Comparison of ENCODE assay signal across 29 cellular contexts in the genomic region with DNA sequence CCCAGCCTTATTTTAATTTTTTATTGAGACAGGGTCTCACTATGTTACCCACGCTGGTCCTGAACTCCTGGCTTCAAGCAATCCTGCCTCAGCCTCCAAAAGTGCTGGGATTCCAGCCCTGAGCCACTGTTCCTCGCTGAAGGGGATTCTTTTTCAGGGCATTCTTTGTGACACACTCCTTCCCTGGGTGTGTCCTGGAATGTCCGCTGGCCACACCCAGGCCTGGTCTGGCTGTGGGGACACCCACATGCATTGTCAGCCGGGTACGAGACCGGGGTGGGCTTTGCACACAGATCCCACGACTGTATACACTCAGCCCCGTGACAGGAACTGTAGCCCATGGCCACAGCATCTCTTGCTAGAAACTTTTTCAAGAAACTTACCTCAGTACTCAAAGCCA. TPM values are rescaled to one million over a fixed set of nuclear protein-coding genes. Genes with fewer than 3 reads are reported as not detected.
DNase-seq lines count a peak whose midpoint lies in the region; ATAC-seq and TF ChIP-seq lines count a peak whose summit lies in the region.
"Had no signal": no experiment of that assay in that cellular context is flagged by ENCODE, and none has a peak within 500 bp of the region (broad histone marks: within the 10 kb centered on the region; RNA-seq: fewer than 3 reads in every experiment).

No MANE protein-coding gene starts in this region.

- no peak overlapping the region for H2BK20ac ChIP-seq in H9 (ENCODE audit: low read depth, low read length, poor library complexity, severe bottlenecking)

- DNase-seq in A172 (ENCODE audit: low spot score) (peak; percentile 71), H9 (no peak), SW480 (ENCODE audit: low spot score) (peak; percentile 90), mesenchymal stem cell (no peak), RPMI8226 (no peak), SIG-M5 treated with dmso at 0.1 percent for 504 hours (lab: John Stamatoyannopoulos, UW; ENCODE audit: unreplicated experiment) (no peak)
- DNase-seq: ACHN; activated CD4-positive, alpha-beta T cell treated with anti-CD3 and anti-CD28 coated beads, Interleukin-2, amount 50 U/mL, for 1 hour; activated naive CD4-positive, alpha-beta T cell treated with anti-CD3 and anti-CD28 coated beads for 36 hours; amniotic stem cell; Karpas-422; kidney; naive thymus-derived CD4-positive, alpha-beta T cell; NCI-H1694 treated with DMSO at 0.1 percent for 48 hours; NCI-H2171 treated with DMSO at 0.1 percent for 48 hours; NCI-H526; occipital lobe; small intestine; stimulated activated CD4-positive, alpha-beta T cell treated with anti-CD3 and anti-CD28 coated beads, Interleukin-2, amount 100 ng/mL, for 24 hours; T-helper 9 cell had no signal

- no peaks in the 10 kb centered on the region for H3K27me3 ChIP-seq in H9 (ENCODE audit: insufficient read depth, low read length)
- H3K27me3 ChIP-seq in mesenchymal stem cell (ENCODE audit: control insufficient read depth in 1 of 2, insufficient read depth in 1 of 2, low read length in 2 of 2): no peaks in the 10 kb centered on the region
- H3K27me3 ChIP-seq: BLaER1 treated with 17β-estradiol and CSF1 and Interleukin-3, amounts not matched to agents 10 nM and 100 nM; vagina had no signal

- no peak overlapping the region for H2AFZ ChIP-seq in H9 (ENCODE audit: low read length)
- no peak overlapping the region for H2AFZ ChIP-seq in mesenchymal stem cell (ENCODE audit: low read depth, low read length)
- H2AFZ ChIP-seq: GM23338 had no signal

- H3K9me3 ChIP-seq in H9 (ENCODE audit: control insufficient read depth, low read depth, low read length) (no peaks in the 10 kb centered on the region), mesenchymal stem cell (ENCODE audit: control insufficient read depth, low read length) (no peaks in the 10 kb centered on the region)
- H3K9me3 ChIP-seq: BLaER1 treated with 17β-estradiol and CSF1 and Interleukin-3, amounts not matched to agents 10 nM and 100 nM; vagina had no signal

- H3K18ac ChIP-seq in H9 (ENCODE audit: insufficient read length, low read depth, low read length) (no peak overlapping the region), mesenchymal stem cell (ENCODE audit: low read depth in 1 of 2, low read length in 2 of 2) (no peak overlapping the region)

- H3K36me3 ChIP-seq in mesenchymal stem cell (ENCODE audit: control insufficient read depth in 1 of 2, insufficient read depth in 2 of 2, low read depth in 1 of 2, low read length in 2 of 2): no peaks in the 10 kb centered on the region
- H3K36me3 ChIP-seq: BLaER1 treated with 17β-estradiol and CSF1 and Interleukin-3, amounts not matched to agents 10 nM and 100 nM; vagina had no signal

- H3K14ac ChIP-seq in H9 (ENCODE audit: insufficient read depth, low read length) (no peak overlapping the region), mesenchymal stem cell (ENCODE audit: low read length in 2 of 2) (no peak overlapping the region)

- peak overlapping the region in 1 of 3 experiments; percentile 40; a peak in 1 of 7 replicates for H3K27ac Mint-ChIP-seq in H9
- H3K27ac Mint-ChIP-seq: activated naive CD4-positive, alpha-beta T cell treated with anti-CD3 and anti-CD28 coated beads for 36 hours; GM23338; memory B cell; WTC11 had no signal

- no peaks in the 10 kb centered on the region for H4K20me1 ChIP-seq in H9 (ENCODE audit: control insufficient read depth, insufficient read depth, insufficient read length)
- H4K20me1 ChIP-seq: BLaER1 treated with 17β-estradiol and CSF1 and Interleukin-3, amounts not matched to agents 10 nM and 100 nM had no signal

- peaks cover 10 to 12% of the 10 kb centered on the region in 2 experiments; a peak in 3 of 4 replicates for H3K4me1 Mint-ChIP-seq in H9

- peak overlapping the region; percentile 13; the same call in 1 of the 2 replicates for H2BK15ac ChIP-seq in H9 (ENCODE audit: low read depth, low read length)
- peak overlapping the region; percentile 20 for H2BK15ac ChIP-seq in mesenchymal stem cell (ENCODE audit: low read depth, poor library complexity, severe bottlenecking)

- no peak overlapping the region for H3K4ac ChIP-seq in H9 (ENCODE audit: low read depth, low read length)
- H3K4ac ChIP-seq in mesenchymal stem cell (ENCODE audit: low read depth in 1 of 2, low read length in 2 of 2): peak overlapping the region in 1 of 2 experiments; percentile 75

- H2BK12ac ChIP-seq in H9 (ENCODE audit: insufficient read length, low read depth, low read length): no peak overlapping the region
- H2BK12ac ChIP-seq in mesenchymal stem cell (ENCODE audit: low read length in 2 of 2): no peak overlapping the region

- H4K8ac ChIP-seq in H9 (replicated peaks; ENCODE audit: insufficient read length, low read depth, low read length) (no peak overlapping the region), mesenchymal stem cell (ENCODE audit: low read length) (peak overlapping the region; percentile 63)

- no peak overlapping the region for H3K4me3 Mint-ChIP-seq in H9
- H3K4me3 Mint-ChIP-seq: activated naive CD4-positive, alpha-beta T cell treated with anti-CD3 and anti-CD28 coated beads for 36 hours; GM23338; memory B cell; WTC11 had no signal

- H3K36me3 Mint-ChIP-seq in H9 (ENCODE audit: insufficient read depth in 1 of 3, low read depth in 3 of 3): no peaks in the 10 kb centered on the region
- H3K36me3 Mint-ChIP-seq: memory B cell, WTC11 had no signal

- H3K9ac ChIP-seq in H9 (ENCODE audit: extremely low read depth, insufficient read length, low read length) (no peak overlapping the region), mesenchymal stem cell (ENCODE audit: low read length) (no peak overlapping the region)

- no peak overlapping the region for H3K56ac ChIP-seq in H9 (ENCODE audit: insufficient read length, low read depth, low read length)

- ATAC-seq in HG03196 (IDR thresholded peaks at IDR 0.05; ENCODE audit: unreplicated experiment) (no peak), GM21423 (IDR thresholded peaks at IDR 0.05; ENCODE audit: unreplicated experiment) (no peak)
- ATAC-seq: GM23338; naive thymus-derived CD4-positive, alpha-beta T cell; SK-N-SH treated with all-trans-retinoic acid at 6 μM for 48 hours; WTC11 had no signal

- H4K5ac ChIP-seq in H9 (ENCODE audit: insufficient read length, low read depth, low read length): no peak overlapping the region

- no peak overlapping the region for H3K27ac ChIP-seq in H9 (ENCODE audit: insufficient read length, low read depth, low read length)
- H3K27ac ChIP-seq in mesenchymal stem cell (ENCODE audit: low read length, poor library complexity, severe bottlenecking): no peak overlapping the region
- H3K27ac ChIP-seq: coronary artery, vagina had no signal

- H3K4me3 ChIP-seq in mesenchymal stem cell (ENCODE audit: insufficient read depth in 1 of 2, low read depth in 1 of 2, low read length in 2 of 2): no peak overlapping the region
- H3K4me3 ChIP-seq: BLaER1 treated with 17β-estradiol and CSF1 and Interleukin-3, amounts not matched to agents 10 nM and 100 nM; coronary artery; GM23338; vagina had no signal

- H2BK5ac ChIP-seq in H9 (ENCODE audit: insufficient read length, low read length) (no peak overlapping the region), mesenchymal stem cell (ENCODE audit: low read depth, low read length, poor library complexity, severe bottlenecking) (no peak overlapping the region)

- H3K23ac ChIP-seq in H9 (ENCODE audit: insufficient read length, low read depth, low read length): no peak overlapping the region
- H3K23ac ChIP-seq in mesenchymal stem cell (ENCODE audit: low read length in 2 of 2): no peak overlapping the region

- H3K4me1 ChIP-seq in H9 (ENCODE audit: insufficient read depth, low read length) (no peaks in the 10 kb centered on the region), mesenchymal stem cell (ENCODE audit: control insufficient read depth, insufficient read depth, low read depth, low read length) (peaks cover 3% of the 10 kb centered on the region)

- H3K79me1 ChIP-seq in H9 (ENCODE audit: insufficient read depth, low read depth, low read length, poor library complexity, severe bottlenecking): no peaks in the 10 kb centered on the region
- no peaks in the 10 kb centered on the region for H3K79me1 ChIP-seq in mesenchymal stem cell (replicated peaks; ENCODE audit: low read length, poor library complexity, severe bottlenecking)

- H3K4me2 ChIP-seq in H9 (ENCODE audit: insufficient read depth, insufficient read length, low read length) (no peak overlapping the region), mesenchymal stem cell (ENCODE audit: low read length, poor library complexity, severe bottlenecking) (no peak overlapping the region)
- H3K4me2 ChIP-seq: GM23338 had no signal

- no peaks in the 10 kb centered on the region for H3K23me2 ChIP-seq in H9 (ENCODE audit: insufficient read length, low read depth, low read length, poor library complexity, severe bottlenecking)

- no peak overlapping the region for H3T11ph ChIP-seq in H9 (ENCODE audit: low read length)

- no peaks in the 10 kb centered on the region for H3K9me3 Mint-ChIP-seq in H9
- H3K9me3 Mint-ChIP-seq: activated naive CD4-positive, alpha-beta T cell treated with anti-CD3 and anti-CD28 coated beads for 36 hours; GM23338; memory B cell; naive thymus-derived CD4-positive, alpha-beta T cell; WTC11 had no signal

- TF ChIP-seq CTCF in H9 (conservative IDR thresholded peaks at IDR 0.05): no peak

- H4K91ac ChIP-seq in H9 (ENCODE audit: insufficient read length, low read depth, low read length) (no peak overlapping the region), mesenchymal stem cell (ENCODE audit: low read length) (no peak overlapping the region)

- no CpG with 5 or more reads among the region's 8 CpGs for WGBS in H9 (ENCODE audit: extremely low coverage, insufficient read length, low lambda C conversion rate)
- 89% methylated on average over 8 of the region's 8 CpGs for WGBS in mesenchymal stem cell

- H2AK5ac ChIP-seq in H9 (ENCODE audit: insufficient read length, low read length) (no peak overlapping the region), mesenchymal stem cell (ENCODE audit: low read length, severe bottlenecking) (no peak overlapping the region)

- no peaks in the 10 kb centered on the region for H3K27me3 Mint-ChIP-seq in H9 (ENCODE audit: low read depth)
- H3K27me3 Mint-ChIP-seq: memory B cell; naive thymus-derived CD4-positive, alpha-beta T cell had no signal

- H2BK120ac ChIP-seq in H9 (ENCODE audit: low read depth, low read length, poor library complexity, severe bottlenecking): no peak overlapping the region
- no peak overlapping the region for H2BK120ac ChIP-seq in mesenchymal stem cell (ENCODE audit: low read depth, low read length)

- H3K79me2 ChIP-seq in H9 (ENCODE audit: insufficient read depth, low read length): no peaks in the 10 kb centered on the region

RNA-seq across cellular contexts. Expression of a gene that starts 34.4 kb away (rescaled TPM):
- total RNA-seq in A172 (2014; rRNA removed; shearing (Covaris generic)): 62.1 and 84.0 TPM in 2 replicates
- total RNA-seq in H9 (2021): 189 and 198 TPM in 2 replicates
- polyA plus RNA-seq in mesenchymal stem cell (2013, experiment 1 of 2): 46.1 TPM
- 42.5 TPM for polyA plus RNA-seq in mesenchymal stem cell (2013, experiment 2 of 2)

RNA-seq across cellular contexts. Expression of a gene that starts 50.4 kb away (rescaled TPM):
- total RNA-seq in A172 (2014; rRNA removed; shearing (Covaris generic)): 23.8 and 24.0 TPM in 2 replicates
- total RNA-seq in H9 (2021): 48.4 and 55.3 TPM in 2 replicates
- 15.4 TPM for polyA plus RNA-seq in mesenchymal stem cell (2013, experiment 1 of 2)
- 16.1 TPM for polyA plus RNA-seq in mesenchymal stem cell (2013, experiment 2 of 2)

RNA-seq across cellular contexts. Expression of a gene that starts 50.7 kb away (rescaled TPM):
- 24.0 and 34.2 TPM in 2 replicates for total RNA-seq in A172 (2014; rRNA removed; shearing (Covaris generic))
- total RNA-seq in H9 (2021): 99.7 and 103 TPM in 2 replicates
- 35.7 TPM for polyA plus RNA-seq in mesenchymal stem cell (2013, experiment 1 of 2)
- 31.6 TPM for polyA plus RNA-seq in mesenchymal stem cell (2013, experiment 2 of 2)

Comparison
In these comparisons a context has a peak if more than half of its experiments do, and no peak if none do; other contexts are left out.
1. DNase-seq: peak in A172 (single experiment) and SW480 (single experiment); none in H9 (single experiment), mesenchymal stem cell (single experiment), RPMI8226 (single experiment) and SIG-M5 treated with dmso at 0.1 percent for 504 hours (single experiment).